Comparison of ENCODE assay signal across 20 cellular contexts in the genomic region with DNA sequence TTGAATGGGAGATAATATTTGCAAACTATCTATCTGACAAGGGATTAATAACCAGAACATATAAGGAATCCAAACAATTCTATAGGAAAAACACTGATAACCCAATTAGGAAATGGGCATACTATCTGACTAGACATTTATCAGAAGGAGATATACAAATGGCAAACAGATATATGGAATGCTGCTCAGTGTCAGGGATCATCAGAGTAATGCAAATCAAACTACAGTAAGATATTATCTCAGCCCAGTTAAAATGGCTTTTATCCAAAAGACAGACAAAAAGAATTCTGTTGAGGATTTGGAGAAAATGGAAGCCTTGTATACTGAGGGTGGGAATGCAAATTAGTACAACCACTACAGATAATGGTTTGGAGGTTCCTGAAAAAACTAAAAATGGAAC.
"Had no signal": no experiment of that assay in that cellular context is flagged by ENCODE, and none has a peak within 500 bp of the region (broad histone marks: within the 10 kb centered on the region; RNA-seq: fewer than 3 reads in every experiment).

No MANE protein-coding gene starts in this region.

- H3K27ac ChIP-seq: RWPE1, SK-N-MC had no signal

- ATAC-seq: HepG2 had no signal

- H3K36me3 ChIP-seq: MG63 had no signal

- H3K27me3 ChIP-seq: MG63 had no signal

- H3K4me3 ChIP-seq: MG63, SK-N-MC had no signal

- DNase-seq: IMR-90, Karpas-422, KG1, MG63, NCI-H1092 treated with DMSO at 0.1 percent for 48 hours, NCI-H1436, NCI-H187, NCI-H2029, NCI-H2081 treated with DMSO at 0.1 percent for 48 hours, NCI-H2171, NCI-H226, NCI-H446, NCI-H510A, NCI-H69, NCI-H774, SHP77, T-helper 1 cell had no signal

- H3K9me3 ChIP-seq: MG63 had no signal
